8 cellular contexts compared by ENCODE assay signal in the genomic region with DNA sequence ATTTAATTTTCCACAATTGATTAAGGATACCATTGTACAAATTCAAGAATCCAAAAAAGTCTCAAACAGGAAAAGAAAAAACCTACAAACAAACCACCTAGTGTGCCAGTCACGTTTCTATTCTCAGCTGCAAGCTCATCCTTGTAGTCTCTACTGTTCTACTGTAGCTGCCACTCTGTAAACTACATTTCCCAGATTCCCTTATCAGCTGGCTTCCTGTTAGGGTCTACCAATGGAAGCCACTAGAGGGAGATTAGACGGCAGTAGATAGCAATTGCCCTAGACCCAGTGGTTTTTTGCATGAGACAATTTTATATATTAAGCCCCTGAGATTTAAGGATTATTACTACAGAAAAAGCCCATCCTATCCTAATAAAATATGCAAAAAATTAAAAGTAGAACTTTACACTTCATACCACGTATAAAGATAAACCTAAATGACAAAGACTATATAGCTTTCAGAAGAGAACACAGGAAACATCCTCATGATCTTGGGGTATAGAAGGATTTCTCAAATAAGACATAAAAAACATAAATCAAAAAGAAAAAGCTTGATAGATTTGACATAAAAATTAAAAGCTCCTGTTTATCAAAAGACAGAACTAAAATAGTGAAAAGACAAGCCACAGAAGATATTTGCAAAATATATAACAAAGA. TPM values are rescaled to one million over a fixed set of nuclear protein-coding genes. Genes with fewer than 3 reads are reported as not detected.
A peak's percentile ranks its signal among the peaks of the same experiment; 100 is the strongest.
DNase-seq lines count a peak whose midpoint lies in the region; ATAC-seq and TF ChIP-seq lines count a peak whose summit lies in the region.

No MANE protein-coding gene starts in this region.

- H3K4me3 ChIP-seq in WERI-Rb-1 (ENCODE audit: low read depth, low read length) = no peak overlapping the region

- H3K9me3 ChIP-seq in WERI-Rb-1 (ENCODE audit: severe bottlenecking) = no peaks in the 10 kb centered on the region

- no peaks in the 10 kb centered on the region for H3K27me3 ChIP-seq in WERI-Rb-1 (ENCODE audit: insufficient read depth, low read depth, severe bottlenecking)

- intact Hi-C loops in Right ventricle myocardium superior (cut with DNase I) = loop anchor here (10.0 kb wide), 1 partner anchor 185 kb away; no protein-coding TSS in a partner anchor

- no peak overlapping the region for H3K27ac ChIP-seq in WERI-Rb-1

- H3K36me3 ChIP-seq in WERI-Rb-1 = peaks cover 25% of the 10 kb centered on the region

- ATAC-seq in GM19035 (IDR thresholded peaks at IDR 0.05; ENCODE audit: unreplicated experiment) (peak; percentile 53), HG03175 (IDR thresholded peaks at IDR 0.05; ENCODE audit: unreplicated experiment) (peak; percentile 91), Right ventricle myocardium superior (ENCODE audit: poor library complexity) (peak; percentile 92)

- peak; percentile 56 for TF ChIP-seq CTCF in WERI-Rb-1 (IDR thresholded peaks at IDR 0.05; ENCODE audit: low read depth, low read length)

- DNase-seq in D341Med (ENCODE audit: low spot score) = peak; percentile 70
- DNase-seq in NCI-H2196 treated with DMSO at 0.1 percent for 48 hours (lab: John Stamatoyannopoulos, UW; ENCODE audit: unreplicated experiment) = peak; percentile 69
- DNase-seq in WERI-Rb-1 = peak; percentile 44
- no peak for DNase-seq in Right ventricle myocardium superior
- peak; percentile 67 for DNase-seq in renal cortical epithelial cell (ENCODE audit: low read depth)
- DNase-seq in ureter (ENCODE audit: low spot score) = no peak

RNA-seq across cellular contexts. Expression of gene P4HA2, which starts 37.4 kb away (rescaled TPM):
- total RNA-seq in Right ventricle myocardium superior = 77.2 TPM
- 142 and 441 TPM in 2 replicates for total RNA-seq in renal cortical epithelial cell
- total RNA-seq in ureter = 39.7 TPM

Comparison
In these comparisons a context has a peak if more than half of its experiments do, and no peak if none do; other contexts are left out.
1. DNase-seq: peak in D341Med (single experiment), NCI-H2196 treated with DMSO at 0.1 percent for 48 hours (single experiment), WERI-Rb-1 (single experiment) and renal cortical epithelial cell (single experiment); none in Right ventricle myocardium superior (single experiment) and ureter (single experiment).
2. Peak in every context shown above with its lines, with median percentiles within 50 percentile points of each other: ATAC-seq.